ENCODE assay signal across 30 cellular contexts in genomic region chr6:108120311-108120710, GRCh38. TPM values are rescaled to one million over a fixed set of nuclear protein-coding genes. Genes with fewer than 3 reads are reported as not detected.
DNase-seq lines count a peak whose midpoint lies in the region; ATAC-seq, FAIRE-seq and TF ChIP-seq lines count a peak whose summit lies in the region.
"Had no signal": no experiment of that assay in that cellular context is flagged by ENCODE, and none has a peak within 500 bp of the region (broad histone marks: within the 10 kb centered on the region; RNA-seq: fewer than 3 reads in every experiment).

No MANE protein-coding gene starts in this region.

- no peak overlapping the region for H3K9ac ChIP-seq in colonic mucosa (ENCODE audit: low read depth in 2 of 2, low read length in 2 of 2)

- H3K4me3 Mint-ChIP-seq in IgD-negative memory B cell (peak overlapping the region; percentile 29 to 70 (median 48)), immature natural killer cell (peak overlapping the region in 3 of 5 donors; percentile 33 to 57 (median 38))
- H3K4me3 Mint-ChIP-seq: activated CD4-positive, alpha-beta T cell treated with anti-CD3 and anti-CD28 coated beads, Interleukin-2, amount 10 ng/mL, durations not matched to agents 24 days and 14 days; HFFc6 had no signal

- no peak for TF ChIP-seq CTCF in colonic mucosa (IDR thresholded peaks at IDR 0.05)

- intact Hi-C loops in posterior vena cava (cut with DNase I) (no loop called here), colonic mucosa (cut with DNase I) (no loop called here), sciatic nerve (cut with DNase I) (no loop called here)

- H3K9me3 ChIP-seq in colonic mucosa: no peaks in the 10 kb centered on the region
- H3K9me3 ChIP-seq: psoas muscle, uterus had no signal

- H3K27ac ChIP-seq in colonic mucosa: no peak overlapping the region
- H3K27ac ChIP-seq: epithelial cell of prostate, hepatocyte, psoas muscle, uterus had no signal

- H3K36me3 ChIP-seq in colonic mucosa: no peaks in the 10 kb centered on the region
- H3K36me3 ChIP-seq: uterus had no signal

- H3K4me1 Mint-ChIP-seq in IgD-negative memory B cell: peaks cover 18 to 32% (median 21%) of the 10 kb centered on the region in 3 donors
- peaks cover 30 to 37% of the 10 kb centered on the region in 2 donors for H3K4me1 Mint-ChIP-seq in immature natural killer cell

- H3K36me3 Mint-ChIP-seq in IgD-negative memory B cell: no peaks in the 10 kb centered on the region
- H3K36me3 Mint-ChIP-seq in immature natural killer cell: peaks cover 4 to 6% (median 4%) of the 10 kb centered on the region in 3 donors

- H3K4me3 ChIP-seq in colonic mucosa: no peak overlapping the region
- H3K4me3 ChIP-seq: hepatocyte, psoas muscle, uterus had no signal

- H3K27ac Mint-ChIP-seq in IgD-negative memory B cell: no peak overlapping the region
- H3K27ac Mint-ChIP-seq in immature natural killer cell: no peak overlapping the region
- H3K27ac Mint-ChIP-seq: activated CD4-positive, alpha-beta T cell treated with anti-CD3 and anti-CD28 coated beads, Interleukin-2, amount 10 ng/mL, durations not matched to agents 24 days and 14 days; HFFc6 had no signal

- no peaks in the 10 kb centered on the region for H3K9me3 Mint-ChIP-seq in IgD-negative memory B cell
- H3K9me3 Mint-ChIP-seq in immature natural killer cell: no peaks in the 10 kb centered on the region
- H3K9me3 Mint-ChIP-seq: activated CD4-positive, alpha-beta T cell treated with anti-CD3 and anti-CD28 coated beads, Interleukin-2, amount 10 ng/mL, durations not matched to agents 24 days and 14 days; HFFc6 had no signal

- peaks cover 69% of the 10 kb centered on the region for H3K27me3 ChIP-seq in colonic mucosa

- H3K27me3 Mint-ChIP-seq in IgD-negative memory B cell (peaks cover 62% of the 10 kb centered on the region), immature natural killer cell (ENCODE audit: low read depth in 3 of 3) (peaks cover 27 to 53% (median 37%) of the 10 kb centered on the region in 3 donors)

- ATAC-seq in sciatic nerve: no peak
- ATAC-seq: psoas muscle had no signal

- FAIRE-seq in urothelium cell line (lab: Jason Lieb, UNC): no peak
- FAIRE-seq: D721Med, G401.6, islet of Langerhans, small intestine had no signal

- peaks cover 14% of the 10 kb centered on the region for H3K4me1 ChIP-seq in colonic mucosa

- peak; percentile 27 for DNase-seq in activated CD4-positive, alpha-beta T cell treated with anti-CD3 and anti-CD28 coated beads for 48 hours
- no peak for DNase-seq in activated CD4-positive, alpha-beta T cell treated with anti-CD3 and anti-CD28 coated beads, Interleukin-2, amount 50 U/mL, for 48 hours
- DNase-seq in immature natural killer cell (no peak), posterior vena cava (ENCODE audit: low spot score) (peak; percentile 63), colonic mucosa (no peak), urothelium cell line (ENCODE audit: low spot score) (no peak), sciatic nerve (ENCODE audit: low spot score) (no peak)
- DNase-seq: activated CD4-positive, alpha-beta T cell treated with anti-CD3 and anti-CD28 coated beads, Interleukin-2, amount 10 ng/mL, durations not matched to agents 24 days and 14 days; activated CD8-positive, alpha-beta memory T cell treated with anti-CD3 and anti-CD28 coated beads, Interleukin-2, amount 50 U/mL, for 48 hours; activated effector memory CD4-positive, alpha-beta T cell treated with anti-CD3 and anti-CD28 coated beads, Interleukin-2, amount 50 U/mL, for 16 hours; amniotic stem cell; dorsolateral prefrontal cortex; foreskin fibroblast; HFFc6; NCI-H1417 treated with DMSO at 0.1 percent for 48 hours; NCI-H526; psoas muscle; small intestine; SW 1271; uterus had no signal

RNA-seq across cellular contexts. Expression of gene NR2E1, which starts 45.5 kb away (rescaled TPM):
- polyA plus RNA-seq in IgD-negative memory B cell (not detected), immature natural killer cell (not detected)
- total RNA-seq in posterior vena cava (not detected), colonic mucosa (not detected), sciatic nerve (not detected)
- total RNA-seq: A172; activated CD4-positive, alpha-beta T cell treated with anti-CD3 and anti-CD28 coated beads, Interleukin-2, amount 10 ng/mL, durations not matched to agents 24 days and 14 days; hepatocyte; HFFc6; lung microvascular endothelial cell; psoas muscle; subcutaneous adipose tissue; uterus had no signal
- polyA plus RNA-seq: BJ, hepatocyte, small intestine had no signal

RNA-seq across cellular contexts. Expression of gene OSTM1, which starts 45.8 kb away (rescaled TPM):
- 29.9 TPM for polyA plus RNA-seq in IgD-negative memory B cell
- 10 to 100 TPM; 50.3 to 71.5 (median 64.6) TPM for polyA plus RNA-seq in immature natural killer cell
- total RNA-seq in posterior vena cava: 100 to 1,000 TPM in 1 of 2 donors, 10 to 100 TPM in 1; 70.7 to 102 TPM
- total RNA-seq in colonic mucosa: 10 to 100 TPM; 14.7 to 21.1 TPM
- total RNA-seq in sciatic nerve: 43.2 TPM

Comparison
In these comparisons a context has a peak if more than half of its experiments do, and no peak if none do; other contexts are left out.
1. DNase-seq: peak in activated CD4-positive, alpha-beta T cell treated with anti-CD3 and anti-CD28 coated beads for 48 hours (single experiment) and posterior vena cava (single experiment); none in activated CD4-positive, alpha-beta T cell treated with anti-CD3 and anti-CD28 coated beads, Interleukin-2, amount 50 U/mL, for 48 hours (0 of 2), immature natural killer cell (0 of 3), colonic mucosa (single experiment), urothelium cell line (single experiment) and sciatic nerve (single experiment).